ENCODE assay signal across 13 cellular contexts in genomic region chr15:85727068-85727467, GRCh38.
DNase-seq lines count a peak whose midpoint lies in the region; ATAC-seq and TF ChIP-seq lines count a peak whose summit lies in the region.
"Had no signal": no experiment of that assay in that cellular context is flagged by ENCODE, and none has a peak within 500 bp of the region (broad histone marks: within the 10 kb centered on the region; RNA-seq: fewer than 3 reads in every experiment).

No MANE protein-coding gene starts in this region.

- H4K8ac ChIP-seq in neuronal stem cell (ENCODE audit: low read depth, low read length): no peak overlapping the region

- H2AK5ac ChIP-seq in neuronal stem cell (ENCODE audit: low read depth, low read length): no peak overlapping the region

- no peaks in the 10 kb centered on the region for H3K27me3 ChIP-seq in upper lobe of left lung
- no peaks in the 10 kb centered on the region for H3K27me3 ChIP-seq in neuronal stem cell (ENCODE audit: control insufficient read depth in 3 of 3, insufficient read depth in 3 of 3, low read depth in 1 of 3, low read length in 3 of 3)

- H3K9me3 Mint-ChIP-seq in activated naive CD4-positive, alpha-beta T cell treated with anti-CD3 and anti-CD28 coated beads for 36 hours: no peaks in the 10 kb centered on the region
- peaks cover 2% of the 10 kb centered on the region for H3K9me3 Mint-ChIP-seq in nephron
- H3K9me3 Mint-ChIP-seq: dendritic cell treated with granulocyte-macrophage colony-stimulating factor and Interleukin-4, amounts not matched to agents 40 ng/mL and 50 ng/mL, for 4 days; T-helper 1 cell treated with Interleukin-12 subunit alpha and Interleukin-12 subunit beta and Interleukin-4 antibody, amounts not matched to agents 30 μg/mL and 1 μg/mL, for 36 hours had no signal

- no peak overlapping the region for H3K18ac ChIP-seq in neuronal stem cell (ENCODE audit: low read length)

- TF ChIP-seq POLR2A in upper lobe of left lung (IDR thresholded peaks at IDR 0.05): no peak

- no peak overlapping the region for H4K91ac ChIP-seq in neuronal stem cell (ENCODE audit: low read depth, low read length, poor library complexity)

- H3K36me3 Mint-ChIP-seq in activated naive CD4-positive, alpha-beta T cell treated with anti-CD3 and anti-CD28 coated beads for 36 hours (ENCODE audit: low read depth): peaks cover 45% of the 10 kb centered on the region
- H3K36me3 Mint-ChIP-seq in nephron (ENCODE audit: low read depth): peaks cover 80% of the 10 kb centered on the region

- no peak overlapping the region for H3K4ac ChIP-seq in neuronal stem cell (ENCODE audit: low read length)

- no peak overlapping the region for H2BK120ac ChIP-seq in neuronal stem cell (ENCODE audit: low read depth, low read length)

- H3K27ac ChIP-seq in upper lobe of left lung (peak overlapping the region; percentile 55 to 80 (median 73)), neuronal stem cell (replicated peaks; ENCODE audit: low read length) (no peak overlapping the region)

- H3K27ac Mint-ChIP-seq in activated naive CD4-positive, alpha-beta T cell treated with anti-CD3 and anti-CD28 coated beads for 36 hours: peak overlapping the region; percentile 64
- peak overlapping the region in 2 of 3 experiments; percentile 10 to 74 for H3K27ac Mint-ChIP-seq in nephron
- H3K27ac Mint-ChIP-seq: T-helper 1 cell treated with Interleukin-12 subunit alpha and Interleukin-12 subunit beta and Interleukin-4 antibody, amounts not matched to agents 30 μg/mL and 1 μg/mL, for 36 hours had no signal

- TF ChIP-seq CTCF in nephron (IDR thresholded peaks at IDR 0.05; ENCODE audit: unreplicated experiment in 3 of 3) (no peak), upper lobe of left lung (IDR thresholded peaks at IDR 0.05) (no peak)

- H3K4me1 Mint-ChIP-seq in activated naive CD4-positive, alpha-beta T cell treated with anti-CD3 and anti-CD28 coated beads for 36 hours (ENCODE audit: low read depth): peaks cover 53% of the 10 kb centered on the region
- peaks cover 5% of the 10 kb centered on the region for H3K4me1 Mint-ChIP-seq in nephron

- no peaks in the 10 kb centered on the region for H3K27me3 Mint-ChIP-seq in activated naive CD4-positive, alpha-beta T cell treated with anti-CD3 and anti-CD28 coated beads for 36 hours (ENCODE audit: low read depth)
- H3K27me3 Mint-ChIP-seq in nephron (ENCODE audit: low read depth): no peaks in the 10 kb centered on the region
- H3K27me3 Mint-ChIP-seq: dendritic cell treated with granulocyte-macrophage colony-stimulating factor and Interleukin-4, amounts not matched to agents 40 ng/mL and 50 ng/mL, for 4 days had no signal

- H2BK12ac ChIP-seq in neuronal stem cell (ENCODE audit: low read length): no peak overlapping the region

- H3K4me3 ChIP-seq in upper lobe of left lung: no peak overlapping the region
- H3K4me3 ChIP-seq in neuronal stem cell (ENCODE audit: low read length in 2 of 2): no peak overlapping the region

- H3K79me1 ChIP-seq in neuronal stem cell (ENCODE audit: low read depth, low read length): no peaks in the 10 kb centered on the region

- no peak overlapping the region for H3K9ac ChIP-seq in neuronal stem cell (ENCODE audit: low read depth, low read length, poor library complexity)

- no peak overlapping the region for H2BK15ac ChIP-seq in neuronal stem cell (ENCODE audit: low read length)

- no peak overlapping the region for H3K14ac ChIP-seq in neuronal stem cell (ENCODE audit: low read length)

- CTCF ChIA-PET in activated naive CD4-positive, alpha-beta T cell treated with anti-CD3 and anti-CD28 coated beads for 36 hours (lab: Charles Lee): interaction anchor here (1.1 to 6.2 kb wide), 2 partner anchors 114 to 430 kb away, joined by 4 to 56 read pairs; no protein-coding TSS in a partner anchor

- peak in 1 of 2 donors; percentile 75 for ATAC-seq in upper lobe of left lung (ENCODE audit: low FRiP score in 2 of 2)

- H3K4me1 ChIP-seq in upper lobe of left lung (peaks cover 27 to 49% (median 35%) of the 10 kb centered on the region in 4 donors), neuronal stem cell (ENCODE audit: control insufficient read depth in 2 of 2, insufficient read depth in 1 of 2, low read depth in 1 of 2, low read length in 2 of 2) (peaks cover 0 to 2% of the 10 kb centered on the region in 2 donors)

- H3K4me3 Mint-ChIP-seq in activated naive CD4-positive, alpha-beta T cell treated with anti-CD3 and anti-CD28 coated beads for 36 hours: no peak overlapping the region
- no peak overlapping the region for H3K4me3 Mint-ChIP-seq in nephron
- H3K4me3 Mint-ChIP-seq: dendritic cell treated with granulocyte-macrophage colony-stimulating factor and Interleukin-4, amounts not matched to agents 40 ng/mL and 50 ng/mL, for 4 days; T-helper 1 cell treated with Interleukin-12 subunit alpha and Interleukin-12 subunit beta and Interleukin-4 antibody, amounts not matched to agents 30 μg/mL and 1 μg/mL, for 36 hours had no signal

- H3K36me3 ChIP-seq in upper lobe of left lung (peaks cover 65 to 96% (median 75%) of the 10 kb centered on the region in 4 donors), neuronal stem cell (replicated peaks in 1 of 2; ENCODE audit: control insufficient read depth in 2 of 2, insufficient read depth in 2 of 2, low read length in 2 of 2) (peaks cover 19 to 93% of the 10 kb centered on the region in 2 donors)

- 66 to 72% methylated on average over 2 of the region's 2 CpGs for WGBS in upper lobe of left lung, 2 donors
- no CpG with 5 or more reads among the region's 2 CpGs for WGBS in neuronal stem cell (ENCODE audit: extremely low coverage in 2 of 2, insufficient read length in 2 of 2, insufficient replicate concordance in 1 of 2), 2 donors

- H3K4me2 ChIP-seq in neuronal stem cell (ENCODE audit: insufficient read depth, low read length, poor library complexity, severe bottlenecking): no peak overlapping the region

- no peak overlapping the region for H2AFZ ChIP-seq in neuronal stem cell (ENCODE audit: low read length)

- intact Hi-C loops in activated naive CD4-positive, alpha-beta T cell treated with anti-CD3 and anti-CD28 coated beads for 36 hours (cut with micrococcal nuclease): no loop called here

- H3K9me3 ChIP-seq in upper lobe of left lung (no peaks in the 10 kb centered on the region), neuronal stem cell (replicated peaks in 1 of 2; ENCODE audit: control insufficient read depth in 2 of 2, insufficient read depth in 1 of 2, low read depth in 1 of 2, low read length in 2 of 2) (peaks cover 0 to 4% of the 10 kb centered on the region in 2 donors)

- H3K23ac ChIP-seq in neuronal stem cell (ENCODE audit: low read depth, low read length, poor library complexity): no peak overlapping the region

- H2BK5ac ChIP-seq in neuronal stem cell (ENCODE audit: low read length): no peak overlapping the region

- no peak for DNase-seq in activated naive CD4-positive, alpha-beta T cell treated with anti-CD3 and anti-CD28 coated beads for 36 hours
- DNase-seq in activated naive CD4-positive, alpha-beta T cell treated with anti-CD3 and anti-CD28 coated beads, Interleukin-2, amount 50 U/mL, for 16 hours: no peak
- DNase-seq in fibroblast of gingiva (ENCODE audit: low read depth) (peak; percentile 53), upper lobe of left lung (no peak), neuronal stem cell (ENCODE audit: low spot score) (no peak), dermis blood vessel endothelial cell (no peak), SW 1271 (lab: John Stamatoyannopoulos, UW) (no peak)
- DNase-seq: ACHN; activated CD8-positive, alpha-beta memory T cell treated with anti-CD3 and anti-CD28 coated beads, Interleukin-2, amount 50 U/mL, for 4 hours; NCI-H1105 had no signal

- TF ChIP-seq EP300 in upper lobe of left lung (IDR thresholded peaks at IDR 0.05): no peak
